In the genomic region with DNA sequence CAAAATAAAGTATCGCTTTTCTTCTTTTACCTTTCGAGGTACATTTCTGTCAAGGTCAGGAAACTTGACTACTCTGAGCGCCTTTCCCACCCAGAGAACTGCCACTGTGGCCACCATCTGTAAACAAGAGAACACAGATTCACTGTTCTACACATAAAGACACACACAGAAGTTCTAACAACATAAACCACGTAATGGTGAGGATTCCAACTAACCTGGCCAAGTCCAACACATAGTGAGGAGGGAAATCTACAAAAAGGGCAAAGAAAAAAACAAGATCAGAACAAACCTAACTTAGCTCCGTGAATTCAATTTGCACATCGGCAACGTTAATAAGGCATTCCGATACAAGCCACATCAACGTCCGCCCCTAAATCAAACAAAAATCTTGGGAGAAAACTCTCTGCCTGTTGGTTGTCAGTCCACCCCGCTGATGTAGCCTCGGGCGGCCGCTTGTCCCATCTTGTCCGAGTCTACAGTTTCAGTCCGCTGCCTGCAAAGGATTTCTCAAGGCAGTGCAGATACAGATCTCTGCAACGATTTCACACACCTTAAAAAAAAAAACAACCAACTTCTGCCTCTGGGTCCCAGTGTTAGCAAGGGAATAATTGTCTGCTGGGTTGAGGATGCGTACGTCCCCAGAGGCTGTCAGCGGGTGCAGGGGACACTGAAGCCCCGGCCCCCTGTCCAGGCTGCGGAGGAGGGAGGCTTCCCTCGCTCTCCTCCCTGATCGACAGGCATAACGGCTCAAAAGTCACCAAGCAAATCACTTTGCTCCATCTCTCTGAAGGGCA, we compare ENCODE assay signal across 8 cellular contexts.
DNase-seq lines count a peak whose midpoint lies in the region; ATAC-seq lines count a peak whose summit lies in the region.

No MANE protein-coding gene starts in this region.

- peak overlapping the region; percentile 71 for H3K27ac ChIP-seq in cingulate gyrus (ENCODE audit: low read depth, low read length)
- peak overlapping the region; percentile 92 for H3K27ac ChIP-seq in layer of hippocampus (ENCODE audit: low read depth, low read length)

- DNase-seq in DMS114 treated with DMSO at 0.1 percent for 48 hours (lab: John Stamatoyannopoulos, UW; ENCODE audit: unreplicated experiment) (peak; percentile 18), T follicular helper cell (ENCODE audit: low read depth) (peak; percentile 2)
- peak; percentile 4 for DNase-seq in stimulated activated CD4-positive, alpha-beta T cell treated with anti-CD3 and anti-CD28 coated beads, Interleukin-4, amount 100 ng/mL, for 1 hour

- no peaks in the 10 kb centered on the region for H3K27me3 ChIP-seq in layer of hippocampus (ENCODE audit: control insufficient read depth, insufficient read depth, low read length)

- ATAC-seq in GM19455 (IDR thresholded peaks at IDR 0.05; ENCODE audit: unreplicated experiment) (peak; percentile 36), HG03558 (IDR thresholded peaks at IDR 0.05; ENCODE audit: extremely low read depth, unreplicated experiment) (peak; percentile 9), HG03354 (IDR thresholded peaks at IDR 0.05; ENCODE audit: poor library complexity, severe bottlenecking, unreplicated experiment) (no peak)
